In the genomic region with DNA sequence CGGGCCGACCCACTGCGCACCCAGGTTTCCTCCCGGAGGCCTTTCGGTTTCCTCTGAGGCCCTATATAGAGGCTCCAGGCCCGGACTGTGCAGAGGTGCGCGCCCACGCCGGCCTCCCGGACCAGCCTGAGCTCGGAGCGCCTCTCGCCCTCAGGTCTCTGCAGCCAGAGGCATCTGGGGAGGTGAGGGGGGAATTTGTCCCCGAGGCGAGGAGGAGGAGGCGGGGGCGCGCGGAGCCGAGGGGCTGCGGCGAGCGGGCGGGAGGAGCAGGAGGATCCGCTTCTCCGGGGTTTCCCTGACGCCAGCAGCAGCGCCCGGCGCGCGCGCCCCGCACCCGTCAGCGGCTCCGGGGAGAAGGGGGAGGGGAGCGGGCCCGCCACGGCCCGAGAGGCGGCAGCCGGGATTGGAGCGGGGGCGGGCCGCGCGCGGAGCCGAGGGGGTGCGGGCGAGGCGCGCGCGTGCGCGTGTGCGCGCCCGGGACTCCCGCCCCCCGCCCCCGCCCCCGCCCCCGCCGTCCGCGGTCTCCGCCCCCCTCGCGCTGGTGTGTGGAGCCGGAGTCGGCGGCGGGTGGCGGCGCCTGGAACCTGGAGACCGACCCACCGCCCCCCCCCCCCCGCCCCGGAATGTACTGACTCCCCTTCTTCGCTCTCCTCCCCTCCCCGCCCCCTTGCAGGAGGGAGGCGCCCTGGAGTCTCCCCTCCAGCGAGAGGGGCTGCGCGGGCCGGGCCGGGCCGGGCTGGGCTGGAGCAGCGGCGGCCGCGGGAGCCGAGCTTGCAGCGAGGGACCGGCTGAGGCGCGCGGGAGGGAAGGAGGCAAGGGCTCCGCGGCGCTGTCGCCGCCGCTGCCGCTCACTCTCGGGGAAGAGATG, we compare ENCODE assay signal across 8 cellular contexts.
DNase-seq lines count a peak whose midpoint lies in the region; ATAC-seq and TF ChIP-seq lines count a peak whose summit lies in the region.

Gene NEO1, plus strand, starts transcription at position 653 of the 868 bp plus-strand sequence. Its CDS starts 213 bp downstream, at position 866.

- ATAC-seq in HG02852 (IDR thresholded peaks at IDR 0.05; ENCODE audit: unreplicated experiment) = peak; percentile 58

- peaks cover 7% of the 10 kb centered on the region for H3K36me3 ChIP-seq in WERI-Rb-1
- no peaks in the 10 kb centered on the region for H3K36me3 ChIP-seq in iPS-15b (ENCODE audit: control insufficient read depth, insufficient read depth, low read length)

- peaks cover 3% of the 10 kb centered on the region for H3K4me1 ChIP-seq in iPS-15b (ENCODE audit: control insufficient read depth, insufficient read depth, low read length)

- H3K27me3 ChIP-seq in WERI-Rb-1 (ENCODE audit: insufficient read depth, low read depth, severe bottlenecking) = no peaks in the 10 kb centered on the region
- H3K27me3 ChIP-seq in iPS-15b (ENCODE audit: control insufficient read depth, insufficient read depth, low read length) = peaks cover 9% of the 10 kb centered on the region

- H3K9ac ChIP-seq in iPS-15b (ENCODE audit: low read depth, low read length) = peak within 1 kb of the TSS; percentile 74

- H3K9me3 ChIP-seq in WERI-Rb-1 (ENCODE audit: severe bottlenecking) = no peaks in the 10 kb centered on the region
- H3K9me3 ChIP-seq in iPS-15b (ENCODE audit: control insufficient read depth, insufficient read depth, low read length) = no peaks in the 10 kb centered on the region

- DNase-seq in GM12864 (ENCODE audit: low read depth) (no peak), NCI-H2081 (lab: John Stamatoyannopoulos, UW) (peak; percentile 82 to 84), WERI-Rb-1 (peak; percentile 93), T47D (ENCODE audit: low read depth in 1 of 2, low spot score in 1 of 2) (peak; percentile 70 to 89), skeletal muscle cell (ENCODE audit: low read depth) (peak; percentile 34), AML-193 (lab: John Stamatoyannopoulos, UW) (no peak)

- TF ChIP-seq CTCF in GM12864 (IDR thresholded peaks at IDR 0.05; ENCODE audit: low read depth, low read length, missing control alignments) = no peak
- TF ChIP-seq CTCF in WERI-Rb-1 (IDR thresholded peaks at IDR 0.05; ENCODE audit: low read depth, low read length) = no peak

- peak within 1 kb of the TSS; percentile 66 for H3K4me3 ChIP-seq in GM12864 (ENCODE audit: low read depth, low read length)
- H3K4me3 ChIP-seq in WERI-Rb-1 (ENCODE audit: low read depth, low read length) = peak within 1 kb of the TSS; percentile 90
- peak within 1 kb of the TSS; percentile 86 for H3K4me3 ChIP-seq in iPS-15b (ENCODE audit: low read depth, low read length)
- H3K4me3 ChIP-seq in skeletal muscle cell (ENCODE audit: low read depth, low read length) = peak within 1 kb of the TSS; percentile 81

- in situ Hi-C loops in T47D (cut with HindIII; ENCODE audit: low pct_unique_long_range_greater_than_20kb, low sequenced_read_pairs) = no loop called here

- H3K27ac ChIP-seq in WERI-Rb-1 = peak within 1 kb of the TSS; percentile 99

Comparison
In these comparisons a context has a peak if more than half of its experiments do, and no peak if none do; other contexts are left out.
1. DNase-seq: peak in NCI-H2081 (2 of 2), WERI-Rb-1 (single experiment), T47D (2 of 2) and skeletal muscle cell (single experiment); none in GM12864 (single experiment) and AML-193 (0 of 2).
2. Peak in every context shown above with its lines, with median percentiles within 50 percentile points of each other: H3K4me3 ChIP-seq.